ENCODE assay signal across 16 cellular contexts in the genomic region with DNA sequence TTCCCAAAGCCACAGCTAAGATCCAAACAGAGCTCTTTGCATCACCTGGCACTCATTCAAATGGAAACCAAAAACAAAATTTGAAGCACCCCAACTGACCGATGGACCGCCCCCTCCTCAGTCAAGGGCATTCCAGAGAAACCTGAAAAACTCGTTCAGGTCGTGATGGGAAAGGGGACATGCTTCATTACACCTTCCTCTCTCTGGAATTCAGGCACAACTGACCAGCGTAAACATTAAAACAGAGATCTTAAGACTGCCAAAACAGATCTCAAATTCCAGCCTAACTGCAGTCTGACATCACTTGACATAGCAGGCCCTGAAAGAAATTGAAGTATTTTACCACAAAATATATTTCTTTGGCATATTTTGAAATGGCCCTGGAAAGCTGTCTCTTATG. TPM values are rescaled to one million over a fixed set of nuclear protein-coding genes. Genes with fewer than 3 reads are reported as not detected.
DNase-seq lines count a peak whose midpoint lies in the region; ATAC-seq and TF ChIP-seq lines count a peak whose summit lies in the region.
"Had no signal": no experiment of that assay in that cellular context is flagged by ENCODE, and none has a peak within 500 bp of the region (broad histone marks: within the 10 kb centered on the region; RNA-seq: fewer than 3 reads in every experiment).

No MANE protein-coding gene starts in this region.

- no peak for TF ChIP-seq POLR2A in prostate gland (IDR thresholded peaks at IDR 0.05)

- TF ChIP-seq CTCF in right atrium auricular region (IDR thresholded peaks at IDR 0.05) (no peak), RWPE1 (conservative IDR thresholded peaks at IDR 0.05; ENCODE audit: low read depth) (no peak), prostate gland (IDR thresholded peaks at IDR 0.05) (no peak)

- ATAC-seq in Right ventricle myocardium superior (ENCODE audit: poor library complexity) = no peak
- ATAC-seq in stimulated activated effector memory CD8-positive, alpha-beta T cell treated with anti-CD3 and anti-CD28 coated beads, Interleukin-12 subunit alpha, Interleukin-12 subunit beta, amount 100 ng/mL, for 72 hours = no peak
- ATAC-seq: foreskin keratinocyte, left colon, T-cell had no signal

- peak overlapping the region; percentile 77 to 78 for H3K27ac ChIP-seq in right atrium auricular region
- peak overlapping the region; percentile 76 for H3K27ac ChIP-seq in muscle layer of duodenum (ENCODE audit: low read length)
- no peak overlapping the region for H3K27ac ChIP-seq in RWPE1
- no peak overlapping the region for H3K27ac ChIP-seq in prostate gland
- H3K27ac ChIP-seq: foreskin keratinocyte had no signal

- H3K27me3 Mint-ChIP-seq in dendritic cell treated with granulocyte-macrophage colony-stimulating factor and Interleukin-4, amounts not matched to agents 40 ng/mL and 50 ng/mL, for 4 days = no peaks in the 10 kb centered on the region
- H3K27me3 Mint-ChIP-seq: activated T-cell treated with anti-CD3 and anti-CD28 coated beads, Interleukin-2, amount 50 U/mL, for 24 hours; T-cell had no signal

- H3K36me3 ChIP-seq in right atrium auricular region (no peaks in the 10 kb centered on the region), muscle layer of duodenum (ENCODE audit: control insufficient read depth in 1 of 2, insufficient read depth in 2 of 2, low read length in 2 of 2) (no peaks in the 10 kb centered on the region), prostate gland (no peaks in the 10 kb centered on the region)

- no peak overlapping the region for H3K4me3 ChIP-seq in right atrium auricular region
- no peak overlapping the region for H3K4me3 ChIP-seq in muscle layer of duodenum (ENCODE audit: low read depth in 1 of 2, low read length in 2 of 2)
- H3K4me3 ChIP-seq in prostate gland = no peak overlapping the region

- peaks cover 0 to 70% of the 10 kb centered on the region in 2 donors for H3K4me1 ChIP-seq in right atrium auricular region
- peaks cover 8 to 39% of the 10 kb centered on the region in 2 donors for H3K4me1 ChIP-seq in muscle layer of duodenum (ENCODE audit: control insufficient read depth in 1 of 2, insufficient read depth in 2 of 2, low read length in 2 of 2)
- H3K4me1 ChIP-seq in prostate gland (replicated peaks) = no peaks in the 10 kb centered on the region

- H3K9me3 ChIP-seq in right atrium auricular region (no peaks in the 10 kb centered on the region), muscle layer of duodenum (ENCODE audit: control insufficient read depth in 1 of 2, low read length in 2 of 2) (no peaks in the 10 kb centered on the region), prostate gland (no peaks in the 10 kb centered on the region)

- H3K36me3 Mint-ChIP-seq in dendritic cell treated with granulocyte-macrophage colony-stimulating factor and Interleukin-4, amounts not matched to agents 40 ng/mL and 50 ng/mL, for 4 days (ENCODE audit: low read depth) = peaks cover 24% of the 10 kb centered on the region
- no peaks in the 10 kb centered on the region for H3K36me3 Mint-ChIP-seq in stimulated activated effector memory CD8-positive, alpha-beta T cell treated with anti-CD3 and anti-CD28 coated beads, Interleukin-12 subunit alpha, Interleukin-12 subunit beta, amount 100 ng/mL, for 72 hours

- intact Hi-C loops in Right ventricle myocardium superior (cut with DNase I) (no loop called here), prostate gland (cut with DNase I) (no loop called here)
- intact Hi-C loops in dendritic cell treated with granulocyte-macrophage colony-stimulating factor and Interleukin-4, amounts not matched to agents 40 ng/mL and 50 ng/mL, for 4 days (cut with micrococcal nuclease) = no loop called here

- H3K9me3 Mint-ChIP-seq in dendritic cell treated with granulocyte-macrophage colony-stimulating factor and Interleukin-4, amounts not matched to agents 40 ng/mL and 50 ng/mL, for 4 days = no peaks in the 10 kb centered on the region
- no peaks in the 10 kb centered on the region for H3K9me3 Mint-ChIP-seq in stimulated activated effector memory CD8-positive, alpha-beta T cell treated with anti-CD3 and anti-CD28 coated beads, Interleukin-12 subunit alpha, Interleukin-12 subunit beta, amount 100 ng/mL, for 72 hours
- H3K9me3 Mint-ChIP-seq: activated T-cell treated with anti-CD3 and anti-CD28 coated beads, Interleukin-2, amount 50 U/mL, for 24 hours; T-cell had no signal

- CTCF ChIA-PET in RWPE1 (lab: Yijun Ruan, JAX) = no interaction called here

- POLR2A ChIA-PET in RWPE1 (lab: Yijun Ruan, JAX; ENCODE audit: low non-redundant PET) = no interaction called here

- DNase-seq in right atrium auricular region (ENCODE audit: low spot score) (no peak), Right ventricle myocardium superior (no peak), RWPE1 (ENCODE audit: low spot score) (no peak), iPS-NIHi11 (ENCODE audit: low spot score) (no peak), prostate gland (ENCODE audit: low spot score) (no peak)
- DNase-seq in stimulated activated effector memory CD8-positive, alpha-beta T cell treated with anti-CD3 and anti-CD28 coated beads, Interleukin-12 subunit alpha, Interleukin-12 subunit beta, amount 100 ng/mL, for 72 hours (ENCODE audit: low spot score in 2 of 2) = no peak
- DNase-seq: ACHN; activated CD4-positive, CD25-positive, alpha-beta regulatory T cell treated with anti-CD3 and anti-CD28 coated beads, Interleukin-2, amount 50 U/mL, for 72 hours; activated T-cell treated with anti-CD3 and anti-CD28 coated beads, Interleukin-2, amount 50 U/mL, for 24 hours; DMS 273 treated with DMSO at 0.1 percent for 48 hours; foreskin keratinocyte; left colon; T-cell had no signal

- peak overlapping the region; percentile 93 for H3K27ac Mint-ChIP-seq in dendritic cell treated with granulocyte-macrophage colony-stimulating factor and Interleukin-4, amounts not matched to agents 40 ng/mL and 50 ng/mL, for 4 days
- no peak overlapping the region for H3K27ac Mint-ChIP-seq in stimulated activated effector memory CD8-positive, alpha-beta T cell treated with anti-CD3 and anti-CD28 coated beads, Interleukin-12 subunit alpha, Interleukin-12 subunit beta, amount 100 ng/mL, for 72 hours
- H3K27ac Mint-ChIP-seq: activated T-cell treated with anti-CD3 and anti-CD28 coated beads, Interleukin-2, amount 50 U/mL, for 24 hours; T-cell had no signal

- H3K27me3 ChIP-seq in right atrium auricular region (no peaks in the 10 kb centered on the region), muscle layer of duodenum (ENCODE audit: low read depth, low read length) (no peaks in the 10 kb centered on the region), prostate gland (replicated peaks; ENCODE audit: insufficient read depth) (no peaks in the 10 kb centered on the region)
- H3K27me3 ChIP-seq: foreskin keratinocyte had no signal

- WGBS in prostate gland = 65% methylated on average over 5 of the region's 5 CpGs

- peaks cover 50% of the 10 kb centered on the region for H3K4me1 Mint-ChIP-seq in dendritic cell treated with granulocyte-macrophage colony-stimulating factor and Interleukin-4, amounts not matched to agents 40 ng/mL and 50 ng/mL, for 4 days (ENCODE audit: low read depth)
- H3K4me1 Mint-ChIP-seq in stimulated activated effector memory CD8-positive, alpha-beta T cell treated with anti-CD3 and anti-CD28 coated beads, Interleukin-12 subunit alpha, Interleukin-12 subunit beta, amount 100 ng/mL, for 72 hours = peaks cover 15% of the 10 kb centered on the region

- H3K4me3 Mint-ChIP-seq in dendritic cell treated with granulocyte-macrophage colony-stimulating factor and Interleukin-4, amounts not matched to agents 40 ng/mL and 50 ng/mL, for 4 days = no peak overlapping the region
- H3K4me3 Mint-ChIP-seq in stimulated activated effector memory CD8-positive, alpha-beta T cell treated with anti-CD3 and anti-CD28 coated beads, Interleukin-12 subunit alpha, Interleukin-12 subunit beta, amount 100 ng/mL, for 72 hours = no peak overlapping the region
- H3K4me3 Mint-ChIP-seq: activated T-cell treated with anti-CD3 and anti-CD28 coated beads, Interleukin-2, amount 50 U/mL, for 24 hours; T-cell had no signal

RNA-seq across cellular contexts. Expression of a gene that starts 28.5 kb away (rescaled TPM):
- total RNA-seq in right atrium auricular region = 1 to 10 TPM in 1 of 2 donors, not detected in 1; 3.6 TPM
- 0.67 TPM for total RNA-seq in Right ventricle myocardium superior
- 1 to 10 TPM in 1 of 2 donors, not detected in 1; 2.6 TPM for total RNA-seq in prostate gland
- total RNA-seq: foreskin keratinocyte, temporal lobe had no signal

Comparison
In these comparisons a context has a peak if more than half of its experiments do, and no peak if none do; other contexts are left out.
1. H3K27ac ChIP-seq: peak in right atrium auricular region (2 of 2) and muscle layer of duodenum (single experiment); none in RWPE1 (single experiment) and prostate gland (0 of 2).